24 cellular contexts compared by ENCODE assay signal in genomic region chr9:20904995-20905394, GRCh38.
"Had no signal": no experiment of that assay in that cellular context is flagged by ENCODE, and none has a peak within 500 bp of the region (broad histone marks: within the 10 kb centered on the region; RNA-seq: fewer than 3 reads in every experiment).

No MANE protein-coding gene starts in this region.

- H3K27me3 ChIP-seq: colonic mucosa, esophagus squamous epithelium, gastrocnemius medialis, heart right ventricle, left lung had no signal

- H3K27ac ChIP-seq: colonic mucosa, epithelial cell of prostate, esophagus squamous epithelium, gastrocnemius medialis, heart right ventricle, left lung, lower lobe of right lung had no signal

- H3K9me3 ChIP-seq: colonic mucosa, esophagus squamous epithelium, gastrocnemius medialis, heart right ventricle, left lung, lower lobe of right lung, mucosa of descending colon had no signal

- H3K4me3 ChIP-seq: colonic mucosa, esophagus squamous epithelium, gastrocnemius medialis, heart right ventricle, left lung, lower lobe of right lung, mucosa of descending colon had no signal

- DNase-seq: colonic mucosa; cortex of kidney; effector CD8-positive, alpha-beta T cell; effector memory CD8-positive, alpha-beta T cell; endodermal cell; erythroblast; esophagus squamous epithelium; foreskin fibroblast; foreskin melanocyte; gastrocnemius medialis; glutamatergic neuron; head of caudate nucleus; heart right ventricle; hypothalamus; immature natural killer cell; left cardiac atrium; left lung; left ventricle myocardium superior; lower lobe of right lung; mesenchymal stem cell; mucosa of descending colon; naive B cell had no signal

- H3K4me1 ChIP-seq: colonic mucosa, esophagus squamous epithelium, gastrocnemius medialis, heart right ventricle, left lung, lower lobe of right lung had no signal

- ATAC-seq: effector memory CD8-positive, alpha-beta T cell; esophagus mucosa; gastrocnemius medialis; heart right ventricle; left cardiac atrium; left lung; left ventricle myocardium superior; lower lobe of right lung; mucosa of descending colon had no signal

- H3K36me3 ChIP-seq: colonic mucosa, esophagus squamous epithelium, gastrocnemius medialis, left lung, lower lobe of right lung had no signal
